In the genomic region with DNA sequence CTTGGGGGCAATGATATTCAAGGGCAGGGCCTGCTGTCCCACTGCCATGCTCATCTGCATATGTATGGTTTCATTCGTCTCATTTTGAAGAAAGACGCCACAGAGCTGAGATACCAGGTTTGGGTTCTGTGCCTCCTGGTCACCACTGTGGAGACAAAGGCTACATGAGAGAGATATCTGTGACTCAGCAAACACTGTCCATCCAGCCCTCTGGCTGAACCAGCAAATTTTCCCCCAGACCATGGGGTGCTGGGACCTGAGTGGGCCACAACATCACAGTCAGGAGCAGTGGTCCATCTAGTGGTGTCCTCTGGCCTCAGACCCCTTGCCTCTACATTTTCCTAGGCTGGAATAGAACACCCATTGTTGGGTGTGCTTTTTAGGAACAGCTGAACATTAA, we compare ENCODE assay signal across 1 cellular context.
TF ChIP-seq lines count a peak whose summit lies in the region.

A gene with protein sequence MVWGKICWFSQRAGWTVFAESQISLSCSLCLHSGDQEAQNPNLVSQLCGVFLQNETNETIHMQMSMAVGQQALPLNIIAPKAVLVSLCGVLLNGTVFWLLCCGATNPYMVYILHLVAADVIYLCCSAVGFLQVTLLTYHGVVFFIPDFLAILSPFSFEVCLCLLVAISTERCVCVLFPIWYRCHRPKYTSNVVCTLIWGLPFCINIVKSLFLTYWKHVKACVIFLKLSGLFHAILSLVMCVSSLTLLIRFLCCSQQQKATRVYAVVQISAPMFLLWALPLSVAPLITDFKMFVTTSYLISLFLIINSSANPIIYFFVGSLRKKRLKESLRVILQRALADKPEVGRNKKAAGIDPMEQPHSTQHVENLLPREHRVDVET (minus strand): TSS at position 297 of the 400 bp plus-strand sequence. CDS start 54 bp downstream, at position 243.

TF ChIP-seq in H1, 55 proteins besides CTCF, POLR2A, EP300 and RAD21:
- TF ChIP-seq BCL11A (IDR thresholded peaks at IDR 0.05; ENCODE audit: low read depth in 2 of 2, low read length in 2 of 2), result no peak
- no peak for TF ChIP-seq ASH2L (IDR thresholded peaks at IDR 0.05; ENCODE audit: low read length)
- TF ChIP-seq SP1 (IDR thresholded peaks at IDR 0.05; ENCODE audit: low read depth, low read length), result no peak
- TF ChIP-seq GTF2F1 (IDR thresholded peaks at IDR 0.05; ENCODE audit: borderline replicate concordance, low read depth, low read length), result no peak
